In the genomic region with DNA sequence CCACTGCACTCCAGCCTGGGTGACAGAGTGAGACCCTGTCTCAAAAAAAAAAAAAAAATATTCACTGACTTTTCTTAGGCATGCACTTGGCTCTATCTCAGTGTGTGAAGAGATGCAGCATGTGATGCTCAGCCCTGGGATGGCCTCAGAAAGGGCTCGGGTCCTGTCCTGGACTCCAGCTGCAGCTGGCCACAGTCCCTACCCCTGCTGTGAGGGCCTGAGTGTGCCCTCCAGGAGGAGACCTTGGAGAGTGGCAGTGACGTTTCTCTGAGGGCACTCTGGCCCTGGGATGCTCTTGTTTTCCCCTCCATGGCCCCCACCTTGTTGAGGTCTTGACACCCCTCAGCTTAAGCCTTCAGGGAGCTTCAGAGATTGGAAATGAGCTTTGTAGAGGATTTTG, we compare ENCODE assay signal across 30 cellular contexts.
"Had no signal": no experiment of that assay in that cellular context is flagged by ENCODE, and none has a peak within 500 bp of the region (broad histone marks: within the 10 kb centered on the region; RNA-seq: fewer than 3 reads in every experiment).

No MANE protein-coding gene starts in this region.

- H3K27ac Mint-ChIP-seq: natural killer cell; nephron; neural progenitor cell; progenitor cell of endocrine pancreas; stimulated activated memory B cell treated with anti-CD40 and anti-IgM and Interleukin-4, amounts not matched to agents 10 μg/mL and 1 μg/mL and 100 μg/mL, for 72 hours; stimulated activated naive CD8-positive, alpha-beta T cell treated with anti-CD3 and anti-CD28 coated beads, Interleukin-15, Interleukin-2, amounts not matched to agents 100 ng/mL and 50 ng/mL, for 24 hours had no signal

- FAIRE-seq: pancreas, urothelium cell line had no signal

- ATAC-seq: naive thymus-derived CD4-positive, alpha-beta T cell; natural killer cell; pancreas; psoas muscle; right cardiac atrium; right lobe of liver; stimulated activated memory B cell treated with anti-CD40 and anti-IgM and Interleukin-4, amounts not matched to agents 10 μg/mL and 1 μg/mL and 100 μg/mL, for 72 hours had no signal

- DNase-seq: naive thymus-derived CD4-positive, alpha-beta T cell; natural killer cell; nucleus accumbens; psoas muscle; right cardiac atrium; right lobe of liver; spleen; stimulated activated CD4-positive, alpha-beta T cell treated with anti-CD3 and anti-CD28 coated beads, Interleukin-12 subunit alpha, Interleukin-12 subunit beta, amount 100 ng/mL, for 4 hours; stimulated activated CD4-positive, alpha-beta T cell treated with anti-CD3 and anti-CD28 coated beads, Interleukin-1b, Interleukin-23, amount 100 ng/mL, for 48 hours; stimulated activated CD4-positive, alpha-beta T cell treated with anti-CD3 and anti-CD28 coated beads, Interleukin-4, amount 100 ng/mL, for 1 hour; stimulated activated CD4-positive, alpha-beta T cell treated with anti-CD3 and anti-CD28 coated beads, Interleukin-4, amount 100 ng/mL, for 4 hours; stimulated activated CD8-positive, alpha-beta memory T cell treated with anti-CD3 and anti-CD28 coated beads, Interleukin-4, amount 100 ng/mL, for 48 hours; stimulated activated naive CD4-positive, alpha-beta T cell; stomach; thyroid gland; trophoblast cell had no signal

- H3K9me3 Mint-ChIP-seq: naive thymus-derived CD4-positive, alpha-beta T cell; natural killer cell; nephron; neural progenitor cell; stimulated activated memory B cell treated with anti-CD40 and anti-IgM and Interleukin-4, amounts not matched to agents 10 μg/mL and 1 μg/mL and 100 μg/mL, for 72 hours; stimulated activated naive CD8-positive, alpha-beta T cell treated with anti-CD3 and anti-CD28 coated beads, Interleukin-15, Interleukin-2, amounts not matched to agents 100 ng/mL and 50 ng/mL, for 24 hours had no signal

- H3K4me1 ChIP-seq: pancreas, psoas muscle, right lobe of liver, thyroid gland, upper lobe of left lung, vagina had no signal

- H3K36me3 ChIP-seq: neural progenitor cell, neutrophil, pancreas, right lobe of liver, spleen, stomach, thoracic aorta, thyroid gland, tibial nerve, upper lobe of left lung, vagina had no signal

- H3K9me3 ChIP-seq: neutrophil, pancreas, psoas muscle, right lobe of liver, spleen, stomach, thoracic aorta, thyroid gland, tibial nerve, upper lobe of left lung, vagina had no signal

- H3K4me1 Mint-ChIP-seq: natural killer cell; stimulated activated memory B cell treated with anti-CD40 and anti-IgM and Interleukin-4, amounts not matched to agents 10 μg/mL and 1 μg/mL and 100 μg/mL, for 72 hours had no signal

- H3K9ac ChIP-seq: neural progenitor cell had no signal

- H3K4me2 ChIP-seq: neural progenitor cell, smooth muscle cell had no signal

- H3K27me3 ChIP-seq: neural progenitor cell, pancreas, right lobe of liver, thyroid gland, tibial nerve, upper lobe of left lung, vagina had no signal

- H3K27ac ChIP-seq: neural progenitor cell, neutrophil, pancreas, psoas muscle, right lobe of liver, spleen, stomach, thoracic aorta, thyroid gland, upper lobe of left lung, vagina had no signal

- H3K36me3 Mint-ChIP-seq: naive thymus-derived CD4-positive, alpha-beta T cell; natural killer cell; neural progenitor cell; stimulated activated memory B cell treated with anti-CD40 and anti-IgM and Interleukin-4, amounts not matched to agents 10 μg/mL and 1 μg/mL and 100 μg/mL, for 72 hours had no signal

- H3K4me3 Mint-ChIP-seq: naive thymus-derived CD4-positive, alpha-beta T cell; natural killer cell; nephron; stimulated activated memory B cell treated with anti-CD40 and anti-IgM and Interleukin-4, amounts not matched to agents 10 μg/mL and 1 μg/mL and 100 μg/mL, for 72 hours; stimulated activated naive CD8-positive, alpha-beta T cell treated with anti-CD3 and anti-CD28 coated beads, Interleukin-15, Interleukin-2, amounts not matched to agents 100 ng/mL and 50 ng/mL, for 24 hours had no signal

- H2AFZ ChIP-seq: neural progenitor cell had no signal

- H3K4me3 ChIP-seq: neural progenitor cell, pancreas, psoas muscle, right lobe of liver, skin epidermis, smooth muscle cell, spleen, stomach, thoracic aorta, thyroid gland, tibial nerve, upper lobe of left lung, vagina had no signal
